In the genomic region with DNA sequence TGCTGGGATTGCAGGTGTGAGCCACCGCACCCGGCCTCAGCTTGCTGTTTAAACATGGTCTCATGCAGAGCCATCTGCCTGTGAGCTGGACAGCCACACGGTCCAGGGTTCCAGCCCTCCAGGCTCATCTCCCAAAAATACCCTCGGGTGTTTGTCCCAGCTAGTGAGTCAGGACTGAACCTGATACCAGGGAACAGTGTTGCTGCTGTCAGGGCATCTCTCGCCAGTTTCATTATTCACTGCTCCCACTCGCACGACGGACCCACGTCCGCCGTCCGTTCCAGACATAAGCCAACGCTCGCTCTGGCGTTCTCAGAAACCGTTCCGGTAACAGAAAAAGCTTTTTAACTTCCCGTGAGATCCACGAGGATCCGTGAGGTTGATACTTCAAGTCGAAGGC, we compare ENCODE assay signal across 13 cellular contexts.
A peak's percentile ranks its signal among the peaks of the same experiment; 100 is the strongest.
DNase-seq lines count a peak whose midpoint lies in the region; ATAC-seq and TF ChIP-seq lines count a peak whose summit lies in the region.
"Had no signal": no experiment of that assay in that cellular context is flagged by ENCODE, and none has a peak within 500 bp of the region (broad histone marks: within the 10 kb centered on the region; RNA-seq: fewer than 3 reads in every experiment).

No MANE protein-coding gene starts in this region.

- intact Hi-C loops in Right ventricle myocardium superior (cut with DNase I) = loop anchor here (10.0 kb wide), 1 partner anchor 73 kb away; a partner anchor contains a TSS
- intact Hi-C loops in adrenal gland (cut with DNase I) = no loop called here

- WGBS in upper lobe of left lung, 2 donors = 89 to 94% methylated on average over 18 to 21 of the region's 21 CpGs
- 91 to 94% (median 93%) methylated on average over 18 to 21 of the region's 21 CpGs for WGBS in adrenal gland, 4 donors

- H3K27ac ChIP-seq in upper lobe of left lung (peak overlapping the region; percentile 48 to 73 (median 64)), adrenal gland (peak overlapping the region in 2 of 5 donors; percentile 80 to 83)

- TF ChIP-seq POLR2A in upper lobe of left lung (IDR thresholded peaks at IDR 0.05) (no peak), adrenal gland (IDR thresholded peaks at IDR 0.05) (no peak)

- H3K27ac Mint-ChIP-seq in WTC11 (peak overlapping the region; percentile 89), osteocyte (ENCODE audit: unreplicated experiment) (peak overlapping the region; percentile 93)

- no peak overlapping the region for H3K4me3 ChIP-seq in upper lobe of left lung
- H3K4me3 ChIP-seq in adrenal gland = no peak overlapping the region

- no peaks in the 10 kb centered on the region for H3K27me3 ChIP-seq in upper lobe of left lung
- H3K27me3 ChIP-seq in adrenal gland = no peaks in the 10 kb centered on the region

- H3K36me3 ChIP-seq in upper lobe of left lung = no peaks in the 10 kb centered on the region
- H3K36me3 ChIP-seq in adrenal gland (replicated peaks in 1 of 2) = no peaks in the 10 kb centered on the region
- H3K36me3 ChIP-seq: BE2C had no signal

- H3K9me3 Mint-ChIP-seq in WTC11 = no peaks in the 10 kb centered on the region
- H3K9me3 Mint-ChIP-seq in osteocyte (ENCODE audit: unreplicated experiment) = no peaks in the 10 kb centered on the region

- no peak overlapping the region for H3K4me3 Mint-ChIP-seq in WTC11
- H3K4me3 Mint-ChIP-seq in osteocyte (ENCODE audit: unreplicated experiment) = no peak overlapping the region

- no peak for TF ChIP-seq EP300 in upper lobe of left lung (IDR thresholded peaks at IDR 0.05)

- CTCF ChIA-PET in WTC11 (lab: Charles Lee) = interaction anchor here (1.3 to 4.8 kb wide), 4 partner anchors 22 to 107 kb away, joined by 3 to 32 read pairs (median 6); no protein-coding TSS in a partner anchor

- peaks cover 12 to 21% (median 16%) of the 10 kb centered on the region in 4 donors for H3K4me1 ChIP-seq in upper lobe of left lung
- peaks cover 5 to 11% of the 10 kb centered on the region in 2 donors for H3K4me1 ChIP-seq in adrenal gland (replicated peaks in 1 of 2)
- H3K4me1 ChIP-seq: BE2C had no signal

- no peak for TF ChIP-seq CTCF in WTC11 (IDR thresholded peaks at IDR 0.05)
- TF ChIP-seq CTCF in osteocyte (IDR thresholded peaks at IDR 0.05) = no peak
- TF ChIP-seq CTCF in upper lobe of left lung (IDR thresholded peaks at IDR 0.05) = no peak
- TF ChIP-seq CTCF in adrenal gland (IDR thresholded peaks at IDR 0.05) = no peak

- POLR2A ChIA-PET in WTC11 (lab: Charles Lee) = no interaction called here

- H3K27me3 Mint-ChIP-seq in WTC11 (ENCODE audit: low read depth) (no peaks in the 10 kb centered on the region), osteocyte (ENCODE audit: unreplicated experiment) (no peaks in the 10 kb centered on the region)

- H3K9me3 ChIP-seq in upper lobe of left lung (no peaks in the 10 kb centered on the region), adrenal gland (replicated peaks in 1 of 3) (no peaks in the 10 kb centered on the region)
- H3K9me3 ChIP-seq: BE2C had no signal

- H3K36me3 Mint-ChIP-seq in WTC11 (no peaks in the 10 kb centered on the region; the same call in 1 of the 2 replicates), osteocyte (ENCODE audit: unreplicated experiment) (peaks cover 10% of the 10 kb centered on the region)

- peaks cover 76% of the 10 kb centered on the region for H3K4me1 Mint-ChIP-seq in WTC11
- H3K4me1 Mint-ChIP-seq in osteocyte (ENCODE audit: unreplicated experiment) = peaks cover 69% of the 10 kb centered on the region

- no peak for ATAC-seq in WTC11
- ATAC-seq in Right ventricle myocardium superior (ENCODE audit: poor library complexity) = peak; percentile 23
- no peak for ATAC-seq in upper lobe of left lung (ENCODE audit: low FRiP score in 2 of 2)

- DNase-seq in WTC11 (ENCODE audit: low spot score) (no peak), Right ventricle myocardium superior (no peak), osteocyte (ENCODE audit: extremely low spot score, unreplicated experiment) (no peak), upper lobe of left lung (no peak), GM03348 (ENCODE audit: low spot score) (no peak), globus pallidus (ENCODE audit: low spot score) (no peak), adrenal gland (no peak)
- DNase-seq: activated CD4-positive, alpha-beta T cell treated with anti-CD3 and anti-CD28 coated beads, Interleukin-2, amount 50 U/mL, for 1 hour; BE2C; DMS53; NCI-H187; stimulated activated CD8-positive, alpha-beta memory T cell treated with anti-CD3 and anti-CD28 coated beads, Interleukin-4, amount 100 ng/mL, for 48 hours; T-helper 9 cell had no signal

TF ChIP-seq in WTC11, 78 proteins besides CTCF, POLR2A, EP300 and RAD21:
- TF ChIP-seq, protein P1, sequence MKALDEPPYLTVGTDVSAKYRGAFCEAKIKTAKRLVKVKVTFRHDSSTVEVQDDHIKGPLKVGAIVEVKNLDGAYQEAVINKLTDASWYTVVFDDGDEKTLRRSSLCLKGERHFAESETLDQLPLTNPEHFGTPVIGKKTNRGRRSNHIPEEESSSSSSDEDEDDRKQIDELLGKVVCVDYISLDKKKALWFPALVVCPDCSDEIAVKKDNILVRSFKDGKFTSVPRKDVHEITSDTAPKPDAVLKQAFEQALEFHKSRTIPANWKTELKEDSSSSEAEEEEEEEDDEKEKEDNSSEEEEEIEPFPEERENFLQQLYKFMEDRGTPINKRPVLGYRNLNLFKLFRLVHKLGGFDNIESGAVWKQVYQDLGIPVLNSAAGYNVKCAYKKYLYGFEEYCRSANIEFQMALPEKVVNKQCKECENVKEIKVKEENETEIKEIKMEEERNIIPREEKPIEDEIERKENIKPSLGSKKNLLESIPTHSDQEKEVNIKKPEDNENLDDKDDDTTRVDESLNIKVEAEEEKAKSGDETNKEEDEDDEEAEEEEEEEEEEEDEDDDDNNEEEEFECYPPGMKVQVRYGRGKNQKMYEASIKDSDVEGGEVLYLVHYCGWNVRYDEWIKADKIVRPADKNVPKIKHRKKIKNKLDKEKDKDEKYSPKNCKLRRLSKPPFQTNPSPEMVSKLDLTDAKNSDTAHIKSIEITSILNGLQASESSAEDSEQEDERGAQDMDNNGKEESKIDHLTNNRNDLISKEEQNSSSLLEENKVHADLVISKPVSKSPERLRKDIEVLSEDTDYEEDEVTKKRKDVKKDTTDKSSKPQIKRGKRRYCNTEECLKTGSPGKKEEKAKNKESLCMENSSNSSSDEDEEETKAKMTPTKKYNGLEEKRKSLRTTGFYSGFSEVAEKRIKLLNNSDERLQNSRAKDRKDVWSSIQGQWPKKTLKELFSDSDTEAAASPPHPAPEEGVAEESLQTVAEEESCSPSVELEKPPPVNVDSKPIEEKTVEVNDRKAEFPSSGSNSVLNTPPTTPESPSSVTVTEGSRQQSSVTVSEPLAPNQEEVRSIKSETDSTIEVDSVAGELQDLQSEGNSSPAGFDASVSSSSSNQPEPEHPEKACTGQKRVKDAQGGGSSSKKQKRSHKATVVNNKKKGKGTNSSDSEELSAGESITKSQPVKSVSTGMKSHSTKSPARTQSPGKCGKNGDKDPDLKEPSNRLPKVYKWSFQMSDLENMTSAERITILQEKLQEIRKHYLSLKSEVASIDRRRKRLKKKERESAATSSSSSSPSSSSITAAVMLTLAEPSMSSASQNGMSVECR (CRISPR knock-in tag; IDR thresholded peaks at IDR 0.05; ENCODE audit: borderline replicate concordance) = no peak
- TF ChIP-seq, protein P2, sequence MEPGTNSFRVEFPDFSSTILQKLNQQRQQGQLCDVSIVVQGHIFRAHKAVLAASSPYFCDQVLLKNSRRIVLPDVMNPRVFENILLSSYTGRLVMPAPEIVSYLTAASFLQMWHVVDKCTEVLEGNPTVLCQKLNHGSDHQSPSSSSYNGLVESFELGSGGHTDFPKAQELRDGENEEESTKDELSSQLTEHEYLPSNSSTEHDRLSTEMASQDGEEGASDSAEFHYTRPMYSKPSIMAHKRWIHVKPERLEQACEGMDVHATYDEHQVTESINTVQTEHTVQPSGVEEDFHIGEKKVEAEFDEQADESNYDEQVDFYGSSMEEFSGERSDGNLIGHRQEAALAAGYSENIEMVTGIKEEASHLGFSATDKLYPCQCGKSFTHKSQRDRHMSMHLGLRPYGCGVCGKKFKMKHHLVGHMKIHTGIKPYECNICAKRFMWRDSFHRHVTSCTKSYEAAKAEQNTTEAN (CRISPR knock-in tag; IDR thresholded peaks at IDR 0.05) = no peak
- no peak for TF ChIP-seq NFE2L1 (CRISPR knock-in tag; IDR thresholded peaks at IDR 0.05)
- no peak for TF ChIP-seq ETV6 (CRISPR knock-in tag; IDR thresholded peaks at IDR 0.05)
- no peak for TF ChIP-seq TP53 (CRISPR knock-in tag; IDR thresholded peaks at IDR 0.05)
- no peak for TF ChIP-seq NR3C1 (CRISPR knock-in tag; conservative IDR thresholded peaks at IDR 0.05; ENCODE audit: low read depth)
